ENCODE assay signal across 10 cellular contexts in the genomic region with DNA sequence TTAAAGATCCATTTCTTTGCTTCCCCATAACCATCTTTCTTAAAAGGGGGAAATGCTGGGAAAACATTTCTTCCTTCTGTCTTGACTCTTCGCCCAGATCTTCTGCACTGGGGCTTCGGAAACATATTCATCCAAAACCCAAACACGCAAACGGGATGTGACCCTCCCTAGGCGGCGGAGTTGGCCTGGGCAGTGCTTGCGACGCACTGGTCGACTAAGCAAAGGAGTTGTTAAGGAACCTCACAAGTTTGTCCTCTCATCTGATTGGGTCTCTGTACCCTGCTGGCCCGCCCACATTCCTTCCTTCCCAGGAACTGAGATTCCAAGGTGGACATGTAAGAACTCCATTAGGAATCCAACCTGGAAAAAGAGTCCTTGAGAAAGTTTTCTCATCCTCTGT. TPM values are rescaled to one million over a fixed set of nuclear protein-coding genes. Genes with fewer than 3 reads are reported as not detected.
A peak's percentile ranks its signal among the peaks of the same experiment; 100 is the strongest.
DNase-seq lines count a peak whose midpoint lies in the region; ATAC-seq and TF ChIP-seq lines count a peak whose summit lies in the region.
"Had no signal": no experiment of that assay in that cellular context is flagged by ENCODE, and none has a peak within 500 bp of the region (broad histone marks: within the 10 kb centered on the region; RNA-seq: fewer than 3 reads in every experiment).

No MANE protein-coding gene starts in this region.

- H3K4me1 ChIP-seq in gastroesophageal sphincter = peaks cover 0 to 82% (median 11%) of the 10 kb centered on the region in 3 donors
- H3K4me1 ChIP-seq in muscle layer of duodenum (ENCODE audit: control insufficient read depth in 1 of 2, insufficient read depth in 2 of 2, low read length in 2 of 2) = peaks cover 0 to 22% of the 10 kb centered on the region in 2 donors
- peaks cover 0 to 11% (median 0%) of the 10 kb centered on the region in 4 donors for H3K4me1 ChIP-seq in transverse colon

- H3K27ac ChIP-seq in gastroesophageal sphincter (peak overlapping the region; percentile 66 to 90 (median 88)), muscle layer of duodenum (ENCODE audit: low read length) (peak overlapping the region; percentile 47), transverse colon (peak overlapping the region; percentile 71 to 81 (median 74))
- H3K27ac ChIP-seq: epithelial cell of prostate had no signal

- in situ Hi-C loops in transverse colon (cut with MboI; ENCODE audit: low pct_ligation_motif_present in 1 of 4, low pct_unique_long_range_greater_than_20kb in 1 of 4, low sequenced_read_pairs in 3 of 4) = no loop called here

- H3K36me3 ChIP-seq in gastroesophageal sphincter (no peaks in the 10 kb centered on the region), muscle layer of duodenum (ENCODE audit: control insufficient read depth in 1 of 2, insufficient read depth in 2 of 2, low read length in 2 of 2) (no peaks in the 10 kb centered on the region), transverse colon (no peaks in the 10 kb centered on the region)

- TF ChIP-seq EP300 in gastroesophageal sphincter (IDR thresholded peaks at IDR 0.05) = no peak
- TF ChIP-seq EP300 in transverse colon (IDR thresholded peaks at IDR 0.05; ENCODE audit: low read depth) = no peak

- H3K9me3 ChIP-seq in gastroesophageal sphincter (no peaks in the 10 kb centered on the region), muscle layer of duodenum (ENCODE audit: control insufficient read depth in 1 of 2, low read length in 2 of 2) (no peaks in the 10 kb centered on the region), transverse colon (no peaks in the 10 kb centered on the region)

- intact Hi-C loops in transverse colon (cut with DNase I; ENCODE audit: low total_unique reads) = no loop called here

- peak; percentile 64 for ATAC-seq in gastroesophageal sphincter

- TF ChIP-seq CTCF in gastroesophageal sphincter (IDR thresholded peaks at IDR 0.05) (no peak), transverse colon (IDR thresholded peaks at IDR 0.05) (no peak)

- TF ChIP-seq POLR2A in gastroesophageal sphincter (IDR thresholded peaks at IDR 0.05) (peak; percentile 42 to 68), transverse colon (IDR thresholded peaks at IDR 0.05) (peak; percentile 52)

- DNase-seq in LHCN-M2 (ENCODE audit: low read depth) (peak; percentile 89), transverse colon (peak; percentile 35), NCI-H2107 (lab: John Stamatoyannopoulos, UW) (no peak), NCI-H1105 (lab: John Stamatoyannopoulos, UW) (no peak), DMS53 (lab: John Stamatoyannopoulos, UW) (no peak), NCI-H526 treated with DMSO at 0.1 percent for 48 hours (lab: John Stamatoyannopoulos, UW) (no peak)
- DNase-seq: activated naive CD4-positive, alpha-beta T cell treated with Interleukin-2 at 50 U/mL for 16 hours had no signal

- H3K27me3 ChIP-seq in gastroesophageal sphincter (peaks cover 16% of the 10 kb centered on the region), muscle layer of duodenum (ENCODE audit: low read depth, low read length) (no peaks in the 10 kb centered on the region), transverse colon (peaks cover 45% of the 10 kb centered on the region)

- peak overlapping the region; percentile 43 to 83 for H3K4me3 ChIP-seq in gastroesophageal sphincter
- peak overlapping the region; percentile 49 to 83 for H3K4me3 ChIP-seq in muscle layer of duodenum (ENCODE audit: low read depth in 1 of 2, low read length in 2 of 2)
- H3K4me3 ChIP-seq in transverse colon = peak overlapping the region in 2 of 4 donors; percentile 30 to 45

- 20 to 53% methylated on average over 4 to 5 of the region's 10 CpGs for WGBS in gastroesophageal sphincter (ENCODE audit: low coverage in 1 of 2), 2 donors
- 48 to 78% methylated on average over 9 to 10 of the region's 10 CpGs for WGBS in transverse colon (ENCODE audit: low coverage in 1 of 2), 2 donors

RNA-seq across cellular contexts. Expression of a gene that starts 2.5 kb away (rescaled TPM):
- total RNA-seq in LHCN-M2 (2014; rRNA removed) (10.1 and 11.7 TPM in 2 replicates), gastroesophageal sphincter (10 to 100 TPM; 16.8 to 55.8 (median 29.0) TPM), transverse colon (10 to 100 TPM in 1 of 4 donors, 1 to 10 TPM in 3; 6.6 to 12.9 (median 8.9) TPM)
- 12.3 TPM for polyA plus RNA-seq in LHCN-M2 (2012)

Comparison
In these comparisons a context has a peak if more than half of its experiments do, and no peak if none do; other contexts are left out.
1. DNase-seq: peak in LHCN-M2 (single experiment) and transverse colon (single experiment); none in NCI-H2107 (single experiment), NCI-H1105 (single experiment), DMS53 (single experiment) and NCI-H526 treated with DMSO at 0.1 percent for 48 hours (single experiment).
2. Peak in every context shown above with its lines, with median percentiles within 50 percentile points of each other: H3K27ac ChIP-seq.